In the genomic region with DNA sequence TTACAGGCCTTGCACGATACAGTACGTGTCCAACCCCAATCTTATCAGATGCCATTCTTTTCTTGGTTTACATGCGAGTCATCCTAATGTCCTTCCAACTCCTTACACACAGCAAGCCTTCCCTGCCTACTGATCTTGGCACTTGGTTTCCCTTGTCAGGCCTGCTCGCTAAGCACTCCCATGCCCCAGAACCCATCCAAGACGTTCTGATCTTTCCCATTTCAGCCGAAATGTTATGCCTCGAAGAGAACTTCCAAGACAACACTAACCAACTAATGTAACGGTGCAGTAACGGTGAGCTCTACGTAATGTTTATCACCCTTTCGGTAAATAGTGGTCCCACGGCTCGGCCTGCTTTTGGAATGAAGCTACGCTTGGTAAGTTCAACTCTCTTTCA, we compare ENCODE assay signal across 8 cellular contexts. TPM values are rescaled to one million over a fixed set of nuclear protein-coding genes. Genes with fewer than 3 reads are reported as not detected.
DNase-seq lines count a peak whose midpoint lies in the region; ATAC-seq, FAIRE-seq and TF ChIP-seq lines count a peak whose summit lies in the region.

No MANE protein-coding gene starts in this region.

- H4K20me1 ChIP-seq in astrocyte (ENCODE audit: insufficient read depth, low read length) (peaks cover 25% of the 10 kb centered on the region), HepG2 (ENCODE audit: insufficient read depth, low read length) (no peaks in the 10 kb centered on the region; the same call in 1 of the 2 replicates)

- H3K9ac ChIP-seq in astrocyte (ENCODE audit: low read length) (peak overlapping the region; percentile 99), HepG2 (ENCODE audit: insufficient read depth, low read depth, low read length) (peak overlapping the region; percentile 94)

- H3K27me3 ChIP-seq in left ventricle myocardium inferior (ENCODE audit: low read depth) (no peaks in the 10 kb centered on the region), astrocyte (ENCODE audit: insufficient read depth, low read length) (peaks cover 3% of the 10 kb centered on the region), HepG2 (ENCODE audit: control insufficient read depth in 1 of 2, insufficient read depth in 2 of 2, low read length in 2 of 2) (peaks cover 1 to 6% of the 10 kb centered on the region in 2 experiments; a peak in 2 of 5 replicates), aorta (ENCODE audit: control insufficient read depth in 1 of 2, insufficient read depth in 2 of 2, low read length in 1 of 2) (no peaks in the 10 kb centered on the region)

- H3K9me3 Mint-ChIP-seq in astrocyte (ENCODE audit: unreplicated experiment) = no peaks in the 10 kb centered on the region

- H3K36me3 ChIP-seq in left ventricle myocardium inferior = peaks cover 32% of the 10 kb centered on the region
- peaks cover 30% of the 10 kb centered on the region for H3K36me3 ChIP-seq in astrocyte (ENCODE audit: insufficient read depth, low read length)
- H3K36me3 ChIP-seq in HepG2 (replicated peaks in 1 of 2; ENCODE audit: control insufficient read depth in 1 of 2, insufficient read depth in 2 of 2, low read length in 2 of 2) = peaks cover 27 to 33% of the 10 kb centered on the region in 2 experiments
- H3K36me3 ChIP-seq in aorta (ENCODE audit: control insufficient read depth in 1 of 2, insufficient read depth in 2 of 2, low read length in 1 of 2) = peaks cover 0 to 9% of the 10 kb centered on the region in 2 donors

- H3K27me3 Mint-ChIP-seq in astrocyte (ENCODE audit: low read depth, unreplicated experiment) = peaks cover 8% of the 10 kb centered on the region

- TF ChIP-seq CTCF in left ventricle myocardium inferior (IDR thresholded peaks at IDR 0.05; ENCODE audit: borderline replicate concordance) = no peak
- no peak for TF ChIP-seq CTCF in astrocyte (IDR thresholded peaks at IDR 0.05; ENCODE audit: insufficient read depth, low read depth, low read length)
- no peak for TF ChIP-seq CTCF in HepG2 (CRISPR knock-in tag; IDR thresholded peaks at IDR 0.05)

- FAIRE-seq in astrocyte (lab: Jason Lieb, UNC) (peak; percentile 76), HepG2 (lab: Jason Lieb, UNC) (no peak)

- H3K4me2 ChIP-seq in astrocyte (ENCODE audit: low read length) = peak overlapping the region; percentile 95
- peak overlapping the region; percentile 85 for H3K4me2 ChIP-seq in HepG2 (ENCODE audit: low read depth, low read length)

- intact Hi-C loops in left ventricle myocardium inferior (cut with micrococcal nuclease) (no loop called here), Right ventricle myocardium superior (cut with DNase I) (no loop called here), HepG2 (cut with micrococcal nuclease; ENCODE audit: unreplicated experiment) (loop anchor here (2.0 kb wide), 1 partner anchor 16 kb away; the partner anchor contains the start of gene GAL3ST1), aorta (cut with DNase I) (no loop called here)

- peak overlapping the region; percentile 91 for H3K27ac ChIP-seq in left ventricle myocardium inferior (replicated peaks)
- peak overlapping the region; percentile 98 for H3K27ac ChIP-seq in astrocyte (ENCODE audit: low read depth, low read length)
- peak overlapping the region; percentile 86 for H3K27ac ChIP-seq in HepG2 (ENCODE audit: extremely low read length, insufficient read depth, low read length)
- H3K27ac ChIP-seq in aorta (ENCODE audit: low read depth in 1 of 2, low read length in 2 of 2) = no peak overlapping the region

- BruUV-seq in HepG2 (replicated peaks; lab: Mats Ljungman, UMichigan) = TSS peak; percentile 66

- H3K4me1 Mint-ChIP-seq in astrocyte (ENCODE audit: low read depth, unreplicated experiment) = peaks cover 12% of the 10 kb centered on the region

- no peak for TF ChIP-seq POLR2A in HepG2 (IDR thresholded peaks at IDR 0.05; ENCODE audit: insufficient read depth in 1 of 2, low read depth in 2 of 2, low read length in 2 of 2)

- DNase-seq in left ventricle myocardium inferior (no peak), Right ventricle myocardium superior (no peak), astrocyte (ENCODE audit: low read depth) (peak; percentile 51), HepG2 (ENCODE audit: low spot score) (no peak), aorta (no peak), NCI-H510A (lab: John Stamatoyannopoulos, UW) (no peak), HPDE6-E6E7 (ENCODE audit: extremely low spot score) (no peak)

- no peak for ATAC-seq in Right ventricle myocardium superior (ENCODE audit: poor library complexity)
- no peak for ATAC-seq in HepG2
- ATAC-seq in aorta (ENCODE audit: low FRiP score) = no peak
- no peak for ATAC-seq in GM21515 (IDR thresholded peaks at IDR 0.05; ENCODE audit: unreplicated experiment)

- H3K4me3 ChIP-seq in left ventricle myocardium inferior = peak overlapping the region; percentile 94
- H3K4me3 ChIP-seq in astrocyte (ENCODE audit: insufficient read depth, low read depth, low read length) = peak overlapping the region; percentile 100
- peak overlapping the region; percentile 72 to 85 (median 84) for H3K4me3 ChIP-seq in HepG2 (replicated peaks in 1 of 3; ENCODE audit: insufficient read depth in 1 of 3, low read depth in 2 of 3, low read length in 3 of 3)
- H3K4me3 ChIP-seq in aorta (ENCODE audit: low read length in 2 of 2) = peak overlapping the region; percentile 87 to 90

- TF ChIP-seq EP300 in HepG2 (IDR thresholded peaks at IDR 0.05; ENCODE audit: low read depth in 2 of 2, low read length in 2 of 2) (no peak), HepG2 (CRISPR knock-in tag; IDR thresholded peaks at IDR 0.05; ENCODE audit: borderline replicate concordance) (no peak)

- H3K9me3 ChIP-seq in left ventricle myocardium inferior (replicated peaks) (no peaks in the 10 kb centered on the region), astrocyte (ENCODE audit: insufficient read depth, low read depth, low read length) (no peaks in the 10 kb centered on the region), HepG2 (ENCODE audit: low read length) (no peaks in the 10 kb centered on the region), aorta (ENCODE audit: control insufficient read depth, low read length) (no peaks in the 10 kb centered on the region)

- H3K4me3 Mint-ChIP-seq in astrocyte (ENCODE audit: unreplicated experiment) = no peak overlapping the region

- H3K4me1 ChIP-seq in left ventricle myocardium inferior (peaks cover 25% of the 10 kb centered on the region), astrocyte (ENCODE audit: insufficient read depth, low read length) (peaks cover 11% of the 10 kb centered on the region), HepG2 (ENCODE audit: insufficient read depth, low read length) (peaks cover 25% of the 10 kb centered on the region), aorta (ENCODE audit: control insufficient read depth in 1 of 2, insufficient read depth in 2 of 2, low read length in 2 of 2) (no peaks in the 10 kb centered on the region)

- peak overlapping the region; percentile 47 for H2AFZ ChIP-seq in astrocyte (ENCODE audit: low read depth, low read length)
- H2AFZ ChIP-seq in HepG2 (ENCODE audit: low read length) = no peak overlapping the region

- CTCF ChIA-PET in HepG2 (lab: Yijun Ruan, JAX; ENCODE audit: low intra/inter-chr PET ratio, low total read pairs) = no interaction called here

- H3K27ac Mint-ChIP-seq in astrocyte (ENCODE audit: unreplicated experiment) = no peak overlapping the region

- no peak for TF ChIP-seq RAD21 in HepG2 (CRISPR knock-in tag; IDR thresholded peaks at IDR 0.05)

- POLR2A ChIA-PET in HepG2 (lab: Yijun Ruan, JAX) = interaction anchor here (1.2 to 1.7 kb wide), 6 partner anchors 15 to 378 kb away, joined by 4 to 10 read pairs (median 5); partner anchors contain the start of genes GAL3ST1, MORC2, TCN2 and TUG1

- H3K36me3 Mint-ChIP-seq in astrocyte (ENCODE audit: low read depth, unreplicated experiment) = no peaks in the 10 kb centered on the region

- peaks cover 34% of the 10 kb centered on the region for H3K79me2 ChIP-seq in astrocyte (ENCODE audit: insufficient read depth, low read length)
- peaks cover 27% of the 10 kb centered on the region for H3K79me2 ChIP-seq in HepG2 (ENCODE audit: insufficient read depth, low read length)

- 0% methylated on average over 14 of the region's 14 CpGs for WGBS in HepG2 (ENCODE audit: low lambda C conversion rate)
- 2 to 3% methylated on average over 14 of the region's 14 CpGs for WGBS in aorta, 2 donors

- in situ Hi-C loops in HepG2 (cut with HindIII; ENCODE audit: extremely low pct_ligation_motif_present, low pct_unique_long_range_greater_than_20kb) = no loop called here

RNA-seq across cellular contexts. Expression of gene PES1, which starts 0.5 kb away (rescaled TPM):
- 23.1 TPM for total RNA-seq in left ventricle myocardium inferior
- 19.3 TPM for total RNA-seq in Right ventricle myocardium superior
- 88.7 and 92.9 TPM in 2 replicates for total RNA-seq in astrocyte
- 94.7 and 111 TPM in 2 replicates for total RNA-seq in HepG2 (2016; rRNA removed; fragmentation: Illumina TruSeq; extraction: Trizol)
- 23.4 and 23.7 TPM in 2 replicates for total RNA-seq in HepG2 (2016; cell fraction: cytosol; rRNA removed; fragmentation: Illumina TruSeq; extraction: Trizol; ENCODE audit: low read depth)
- total RNA-seq in HepG2 (2016; cell fraction: insoluble cytoplasmic fraction; rRNA removed; fragmentation: Illumina TruSeq; extraction: Trizol) = 106 and 120 TPM in 2 replicates
- 37.9 and 40.4 TPM in 2 replicates for total RNA-seq in HepG2 (2016; cell fraction: membrane; rRNA removed; fragmentation: Illumina TruSeq; extraction: Trizol)
- 46.0 and 52.0 TPM in 2 replicates for total RNA-seq in HepG2 (2016; cell fraction: nucleus; rRNA removed; fragmentation: Illumina TruSeq; extraction: Trizol)
- polyA plus RNA-seq in HepG2 (2011; rRNA removed) = 65.1 and 70.0 TPM in 2 replicates
- 60.6 and 70.4 TPM in 2 replicates for polyA plus RNA-seq in HepG2 (2011; cell fraction: cytosol; rRNA removed)
- 79.4 and 94.0 TPM in 2 replicates for polyA plus RNA-seq in HepG2 (2011; cell fraction: nucleus; rRNA removed)
- polyA plus RNA-seq in HepG2 (2012) = 40.1 and 42.9 TPM in 2 replicates
- 14.6 and 17.1 TPM in 2 replicates for polyA plus RNA-seq in HepG2 (2016; cell fraction: cytosol; fragmentation: Illumina TruSeq; extraction: Trizol; ENCODE audit: low read depth)
- 110 and 112 TPM in 2 replicates for polyA plus RNA-seq in HepG2 (2016; cell fraction: insoluble cytoplasmic fraction; fragmentation: Illumina TruSeq; extraction: Trizol; ENCODE audit: low read depth)
- 26.4 and 29.2 TPM in 2 replicates for polyA plus RNA-seq in HepG2 (2016; cell fraction: membrane; fragmentation: Illumina TruSeq; extraction: Trizol; ENCODE audit: low read depth)
- polyA plus RNA-seq in HepG2 (2016; cell fraction: nucleus; fragmentation: Illumina TruSeq; extraction: Trizol; ENCODE audit: insufficient read depth, low read depth) = 76.3 and 79.7 TPM in 2 replicates
- polyA minus RNA-seq in HepG2 (2011; rRNA and poly(A)+ RNA removed; ENCODE audit: low replicate concordance) = 210 and 241 TPM in 2 replicates
- 36.6 and 46.5 TPM in 2 replicates for polyA minus RNA-seq in HepG2 (2011; cell fraction: cytosol; rRNA and poly(A)+ RNA removed)
- 50.9 and 67.1 TPM in 2 replicates for polyA minus RNA-seq in HepG2 (2011; cell fraction: nucleus; rRNA and poly(A)+ RNA removed)
- 10 to 100 TPM; 36.5 to 42.4 TPM for total RNA-seq in aorta
- 10 to 100 TPM; 31.7 to 52.3 TPM for polyA plus RNA-seq in aorta

RNA-seq across cellular contexts. Expression of gene TCN2, which starts 15.8 kb away (rescaled TPM):
- 14.1 TPM for total RNA-seq in left ventricle myocardium inferior
- 13.4 TPM for total RNA-seq in Right ventricle myocardium superior
- total RNA-seq in astrocyte = 2.7 and 3.8 TPM in 2 replicates
- 0.31 TPM in 1 of 2 replicates, not detected in the other for total RNA-seq in HepG2 (2016; rRNA removed; fragmentation: Illumina TruSeq; extraction: Trizol)
- total RNA-seq in HepG2 (2016; cell fraction: cytosol; rRNA removed; fragmentation: Illumina TruSeq; extraction: Trizol; ENCODE audit: low read depth) = 0.30 TPM in 1 of 2 replicates, not detected in the other
- 0.15 and 0.45 TPM in 2 replicates for total RNA-seq in HepG2 (2016; cell fraction: insoluble cytoplasmic fraction; rRNA removed; fragmentation: Illumina TruSeq; extraction: Trizol)
- 0.17 and 0.28 TPM in 2 replicates for total RNA-seq in HepG2 (2016; cell fraction: membrane; rRNA removed; fragmentation: Illumina TruSeq; extraction: Trizol)
- total RNA-seq in HepG2 (2016; cell fraction: nucleus; rRNA removed; fragmentation: Illumina TruSeq; extraction: Trizol) = 0.34 and 0.43 TPM in 2 replicates
- 0.29 and 0.67 TPM in 2 replicates for polyA plus RNA-seq in HepG2 (2011; rRNA removed)
- 0.37 and 0.55 TPM in 2 replicates for polyA plus RNA-seq in HepG2 (2011; cell fraction: cytosol; rRNA removed)
- polyA plus RNA-seq in HepG2 (2011; cell fraction: nucleus; rRNA removed) = 0.35 and 0.59 TPM in 2 replicates
- polyA plus RNA-seq in HepG2 (2012) = 0.40 and 0.61 TPM in 2 replicates
- polyA plus RNA-seq in HepG2 (2016; cell fraction: cytosol; fragmentation: Illumina TruSeq; extraction: Trizol; ENCODE audit: low read depth) = 0.06 and 0.10 TPM in 2 replicates
- 0.20 and 0.21 TPM in 2 replicates for polyA plus RNA-seq in HepG2 (2016; cell fraction: insoluble cytoplasmic fraction; fragmentation: Illumina TruSeq; extraction: Trizol; ENCODE audit: low read depth)
- 0.16 and 0.31 TPM in 2 replicates for polyA plus RNA-seq in HepG2 (2016; cell fraction: membrane; fragmentation: Illumina TruSeq; extraction: Trizol; ENCODE audit: low read depth)
- 0.53 and 0.63 TPM in 2 replicates for polyA plus RNA-seq in HepG2 (2016; cell fraction: nucleus; fragmentation: Illumina TruSeq; extraction: Trizol; ENCODE audit: insufficient read depth, low read depth)
- 0.30 and 0.87 TPM in 2 replicates for polyA minus RNA-seq in HepG2 (2011; rRNA and poly(A)+ RNA removed; ENCODE audit: low replicate concordance)
- not detected in 2 replicates for polyA minus RNA-seq in HepG2 (2011; cell fraction: cytosol; rRNA and poly(A)+ RNA removed)
- polyA minus RNA-seq in HepG2 (2011; cell fraction: nucleus; rRNA and poly(A)+ RNA removed) = 0.12 TPM in 1 of 2 replicates, not detected in the other
- total RNA-seq in aorta = 10 to 100 TPM; 30.8 to 31.3 TPM
- 10 to 100 TPM in 1 of 2 donors, 1 to 10 TPM in 1; 6.3 to 18.4 TPM for polyA plus RNA-seq in aorta

RNA-seq across cellular contexts. Expression of gene GAL3ST1, which starts 16.7 kb away (rescaled TPM):
- total RNA-seq in left ventricle myocardium inferior (0.16 TPM), Right ventricle myocardium superior (0.27 TPM), astrocyte (3.4 and 3.8 TPM in 2 replicates), HepG2 (2016; rRNA removed; fragmentation: Illumina TruSeq; extraction: Trizol) (1.8 and 4.4 TPM in 2 replicates), aorta (1 to 10 TPM; 1.2 to 2.0 TPM)
- total RNA-seq in HepG2 (2016; cell fraction: cytosol; rRNA removed; fragmentation: Illumina TruSeq; extraction: Trizol; ENCODE audit: low read depth) = 7.9 and 9.7 TPM in 2 replicates
- total RNA-seq in HepG2 (2016; cell fraction: insoluble cytoplasmic fraction; rRNA removed; fragmentation: Illumina TruSeq; extraction: Trizol) = 2.1 and 5.3 TPM in 2 replicates
- 10.3 and 11.6 TPM in 2 replicates for total RNA-seq in HepG2 (2016; cell fraction: membrane; rRNA removed; fragmentation: Illumina TruSeq; extraction: Trizol)
- total RNA-seq in HepG2 (2016; cell fraction: nucleus; rRNA removed; fragmentation: Illumina TruSeq; extraction: Trizol) = 2.7 and 2.8 TPM in 2 replicates
- polyA plus RNA-seq in HepG2 (2011; rRNA removed) (14.7 and 18.9 TPM in 2 replicates), aorta (1 to 10 TPM; 3.2 to 9.3 TPM)
- polyA plus RNA-seq in HepG2 (2011; cell fraction: cytosol; rRNA removed) = 14.3 and 23.4 TPM in 2 replicates
- 15.8 and 16.9 TPM in 2 replicates for polyA plus RNA-seq in HepG2 (2011; cell fraction: nucleus; rRNA removed)
- polyA plus RNA-seq in HepG2 (2012) = 7.5 and 10.2 TPM in 2 replicates
- 16.5 and 18.6 TPM in 2 replicates for polyA plus RNA-seq in HepG2 (2016; cell fraction: cytosol; fragmentation: Illumina TruSeq; extraction: Trizol; ENCODE audit: low read depth)
- polyA plus RNA-seq in HepG2 (2016; cell fraction: insoluble cytoplasmic fraction; fragmentation: Illumina TruSeq; extraction: Trizol; ENCODE audit: low read depth) = 4.1 and 5.6 TPM in 2 replicates
- 15.8 and 17.9 TPM in 2 replicates for polyA plus RNA-seq in HepG2 (2016; cell fraction: membrane; fragmentation: Illumina TruSeq; extraction: Trizol; ENCODE audit: low read depth)
- polyA plus RNA-seq in HepG2 (2016; cell fraction: nucleus; fragmentation: Illumina TruSeq; extraction: Trizol; ENCODE audit: insufficient read depth, low read depth) = 5.2 and 7.2 TPM in 2 replicates
- polyA minus RNA-seq in HepG2 (2011; rRNA and poly(A)+ RNA removed; ENCODE audit: low replicate concordance) = 17.8 TPM in 1 of 2 replicates, not detected in the other
- polyA minus RNA-seq in HepG2 (2011; cell fraction: cytosol; rRNA and poly(A)+ RNA removed) = 7.8 and 8.0 TPM in 2 replicates
- 2.3 and 2.6 TPM in 2 replicates for polyA minus RNA-seq in HepG2 (2011; cell fraction: nucleus; rRNA and poly(A)+ RNA removed)

RNA-seq across cellular contexts. Expression of gene SLC35E4, which starts 44.4 kb away (rescaled TPM):
- 3.8 TPM for total RNA-seq in left ventricle myocardium inferior
- 4.1 TPM for total RNA-seq in Right ventricle myocardium superior
- total RNA-seq in astrocyte = 3.2 and 4.2 TPM in 2 replicates
- 0.15 TPM in 1 of 2 replicates, not detected in the other for total RNA-seq in HepG2 (2016; rRNA removed; fragmentation: Illumina TruSeq; extraction: Trizol)
- total RNA-seq in HepG2 (2016; cell fraction: cytosol; rRNA removed; fragmentation: Illumina TruSeq; extraction: Trizol; ENCODE audit: low read depth) = 0.09 TPM in 1 of 2 replicates, not detected in the other
- total RNA-seq in HepG2 (2016; cell fraction: insoluble cytoplasmic fraction; rRNA removed; fragmentation: Illumina TruSeq; extraction: Trizol) = 0.13 TPM in 1 of 2 replicates, not detected in the other
- total RNA-seq in HepG2 (2016; cell fraction: membrane; rRNA removed; fragmentation: Illumina TruSeq; extraction: Trizol) = 0.14 TPM in 1 of 2 replicates, not detected in the other
- total RNA-seq in HepG2 (2016; cell fraction: nucleus; rRNA removed; fragmentation: Illumina TruSeq; extraction: Trizol) = 0.12 and 0.16 TPM in 2 replicates
- 0.07 and 0.13 TPM in 2 replicates for polyA plus RNA-seq in HepG2 (2011; rRNA removed)
- polyA plus RNA-seq in HepG2 (2011; cell fraction: cytosol; rRNA removed) = 0.09 and 0.17 TPM in 2 replicates
- polyA plus RNA-seq in HepG2 (2011; cell fraction: nucleus; rRNA removed) = 0.10 TPM in 1 of 2 replicates, not detected in the other
- polyA plus RNA-seq in HepG2 (2012) = 0.07 and 0.08 TPM in 2 replicates
- polyA plus RNA-seq in HepG2 (2016; cell fraction: cytosol; fragmentation: Illumina TruSeq; extraction: Trizol; ENCODE audit: low read depth) = not detected in 2 replicates
- 0.09 TPM in 1 of 2 replicates, not detected in the other for polyA plus RNA-seq in HepG2 (2016; cell fraction: insoluble cytoplasmic fraction; fragmentation: Illumina TruSeq; extraction: Trizol; ENCODE audit: low read depth)
- polyA plus RNA-seq in HepG2 (2016; cell fraction: membrane; fragmentation: Illumina TruSeq; extraction: Trizol; ENCODE audit: low read depth) = 0.06 TPM in 1 of 2 replicates, not detected in the other
- polyA plus RNA-seq in HepG2 (2016; cell fraction: nucleus; fragmentation: Illumina TruSeq; extraction: Trizol; ENCODE audit: insufficient read depth, low read depth) = 0.33 TPM in 1 of 2 replicates, not detected in the other
- polyA minus RNA-seq in HepG2 (2011; rRNA and poly(A)+ RNA removed; ENCODE audit: low replicate concordance) = 0.12 and 3.3 TPM in 2 replicates
- 0.18 TPM in 1 of 2 replicates, not detected in the other for polyA minus RNA-seq in HepG2 (2011; cell fraction: cytosol; rRNA and poly(A)+ RNA removed)
- not detected in 2 replicates for polyA minus RNA-seq in HepG2 (2011; cell fraction: nucleus; rRNA and poly(A)+ RNA removed)
- total RNA-seq in aorta = 1 to 10 TPM; 5.0 to 6.2 TPM
- polyA plus RNA-seq in aorta = 1 to 10 TPM; 2.1 to 2.4 TPM

RNA-seq across cellular contexts. Expression of gene SEC14L6, which starts 44.6 kb away (rescaled TPM):
- total RNA-seq in left ventricle myocardium inferior (not detected), Right ventricle myocardium superior (not detected), astrocyte (0.16 and 0.22 TPM in 2 replicates), HepG2 (2016; rRNA removed; fragmentation: Illumina TruSeq; extraction: Trizol) (0.09 and 0.11 TPM in 2 replicates), aorta (1 to 10 TPM in 1 of 2 donors, under 1 TPM in 1; 0.13 to 1.7 TPM)
- total RNA-seq in HepG2 (2016; cell fraction: cytosol; rRNA removed; fragmentation: Illumina TruSeq; extraction: Trizol; ENCODE audit: low read depth) = not detected in 2 replicates
- 0.04 and 0.09 TPM in 2 replicates for total RNA-seq in HepG2 (2016; cell fraction: insoluble cytoplasmic fraction; rRNA removed; fragmentation: Illumina TruSeq; extraction: Trizol)
- 0.17 and 0.19 TPM in 2 replicates for total RNA-seq in HepG2 (2016; cell fraction: membrane; rRNA removed; fragmentation: Illumina TruSeq; extraction: Trizol)
- total RNA-seq in HepG2 (2016; cell fraction: nucleus; rRNA removed; fragmentation: Illumina TruSeq; extraction: Trizol) = 0.16 and 0.34 TPM in 2 replicates
- polyA plus RNA-seq in HepG2 (2011; rRNA removed) (9.3 and 13.7 TPM in 2 replicates), aorta (1 to 10 TPM in 1 of 2 donors, under 1 TPM in 1; 0.75 to 2.2 TPM)
- polyA plus RNA-seq in HepG2 (2011; cell fraction: cytosol; rRNA removed) = 4.5 and 7.7 TPM in 2 replicates
- polyA plus RNA-seq in HepG2 (2011; cell fraction: nucleus; rRNA removed) = 19.8 and 19.9 TPM in 2 replicates
- polyA plus RNA-seq in HepG2 (2012) = 4.9 and 5.3 TPM in 2 replicates
- polyA plus RNA-seq in HepG2 (2016; cell fraction: cytosol; fragmentation: Illumina TruSeq; extraction: Trizol; ENCODE audit: low read depth) = 0.11 TPM in 1 of 2 replicates, not detected in the other
- 0.13 and 0.31 TPM in 2 replicates for polyA plus RNA-seq in HepG2 (2016; cell fraction: insoluble cytoplasmic fraction; fragmentation: Illumina TruSeq; extraction: Trizol; ENCODE audit: low read depth)
- 0.05 and 0.07 TPM in 2 replicates for polyA plus RNA-seq in HepG2 (2016; cell fraction: membrane; fragmentation: Illumina TruSeq; extraction: Trizol; ENCODE audit: low read depth)
- polyA plus RNA-seq in HepG2 (2016; cell fraction: nucleus; fragmentation: Illumina TruSeq; extraction: Trizol; ENCODE audit: insufficient read depth, low read depth) = 0.21 and 0.25 TPM in 2 replicates
- polyA minus RNA-seq in HepG2 (2011; rRNA and poly(A)+ RNA removed; ENCODE audit: low replicate concordance) = 6.8 TPM in 1 of 2 replicates, not detected in the other
- polyA minus RNA-seq in HepG2 (2011; cell fraction: cytosol; rRNA and poly(A)+ RNA removed) = 0.79 and 4.5 TPM in 2 replicates
- 3.6 and 5.5 TPM in 2 replicates for polyA minus RNA-seq in HepG2 (2011; cell fraction: nucleus; rRNA and poly(A)+ RNA removed)

Comparison
In these comparisons a context has a peak if more than half of its experiments do, and no peak if none do; other contexts are left out.
1. H3K27ac ChIP-seq: peak in left ventricle myocardium inferior (single experiment), astrocyte (single experiment) and HepG2 (single experiment); none in aorta (0 of 2).
2. Peak in every context shown above with its lines, with median percentiles within 50 percentile points of each other: H3K4me3 ChIP-seq.